Comparison of ENCODE assay signal across 8 cellular contexts in genomic region chr9:34500623-34501267, GRCh38. TPM values are rescaled to one million over a fixed set of nuclear protein-coding genes. Genes with fewer than 3 reads are reported as not detected.
DNase-seq lines count a peak whose midpoint lies in the region; ATAC-seq and TF ChIP-seq lines count a peak whose summit lies in the region.

No MANE protein-coding gene starts in this region.

- H3K27ac ChIP-seq in DND-41 (ENCODE audit: low read length) (no peak overlapping the region), left ventricle myocardium inferior (replicated peaks) (no peak overlapping the region), gastrocnemius medialis (no peak overlapping the region)

- intact Hi-C loops in left ventricle myocardium inferior (cut with micrococcal nuclease), result loop anchor here (5.0 to 10.0 kb wide), 2 partner anchors 63 to 96 kb away; no protein-coding TSS in a partner anchor
- intact Hi-C loops in gastrocnemius medialis (cut with DNase I; ENCODE audit: low total_unique reads), result loop anchor here (1.0 to 5.0 kb wide), 5 partner anchors 48 to 168 kb away; no protein-coding TSS in a partner anchor

- no peak overlapping the region for H3K9ac ChIP-seq in DND-41 (ENCODE audit: low read depth, low read length)

- no peaks in the 10 kb centered on the region for H3K36me3 ChIP-seq in DND-41 (ENCODE audit: insufficient read depth, low read length)
- H3K36me3 ChIP-seq in left ventricle myocardium inferior, result no peaks in the 10 kb centered on the region
- no peaks in the 10 kb centered on the region for H3K36me3 ChIP-seq in gastrocnemius medialis

- peak; percentile 82 for ATAC-seq in DND-41 (ENCODE audit: insufficient read depth, low read depth)
- ATAC-seq in gastrocnemius medialis, result peak; percentile 61 to 82
- no peak for ATAC-seq in GM18519 (IDR thresholded peaks at IDR 0.05; ENCODE audit: low FRiP score, unreplicated experiment)
- ATAC-seq in HG02623 (IDR thresholded peaks at IDR 0.05; ENCODE audit: unreplicated experiment), result no peak

- peak; percentile 67 for DNase-seq in DND-41
- DNase-seq in Jurkat, Clone E6-1 (ENCODE audit: low read depth, low spot score), result peak; percentile 34
- peak; percentile 34 for DNase-seq in SKM-1 (lab: John Stamatoyannopoulos, UW; ENCODE audit: unreplicated experiment)
- DNase-seq in activated naive CD4-positive, alpha-beta T cell treated with anti-CD3 and anti-CD28 coated beads, Interleukin-2, amount 50 U/mL, for 16 hours, result peak; percentile 79
- DNase-seq in left ventricle myocardium inferior, result peak; percentile 48
- peak; percentile 27 to 53 for DNase-seq in gastrocnemius medialis

- no peaks in the 10 kb centered on the region for H3K9me3 ChIP-seq in DND-41 (ENCODE audit: insufficient read depth, low read length, severe bottlenecking)
- H3K9me3 ChIP-seq in left ventricle myocardium inferior (replicated peaks), result no peaks in the 10 kb centered on the region
- no peaks in the 10 kb centered on the region for H3K9me3 ChIP-seq in gastrocnemius medialis

- in situ Hi-C loops in gastrocnemius medialis (cut with MboI; ENCODE audit: low sequenced_read_pairs in 4 of 4), result loop anchor here in 2 of 4 donors (5.0 to 25.0 kb wide), 2 partner anchors 93 to 112 kb away; partner anchors contain the start of genes DCTN3 (in 1 of the 2) and RPP25L (in 1 of the 2)

- H2AFZ ChIP-seq in DND-41 (ENCODE audit: low read depth, low read length), result no peak overlapping the region

- peak; percentile 96 for TF ChIP-seq CTCF in DND-41 (IDR thresholded peaks at IDR 0.05; ENCODE audit: borderline replicate concordance, extremely low read depth, low read length, poor library complexity, severe bottlenecking)
- TF ChIP-seq CTCF in left ventricle myocardium inferior (IDR thresholded peaks at IDR 0.05; ENCODE audit: borderline replicate concordance), result peak; percentile 99
- TF ChIP-seq CTCF in gastrocnemius medialis (IDR thresholded peaks at IDR 0.05 in 4 of 5, conservative IDR thresholded peaks at IDR 0.05 in 1 of 5), result peak; percentile 90 to 98 (median 97)

- H3K79me2 ChIP-seq in DND-41 (ENCODE audit: insufficient read depth, low read length), result no peaks in the 10 kb centered on the region

- H4K20me1 ChIP-seq in DND-41 (ENCODE audit: insufficient read depth, low read length), result no peaks in the 10 kb centered on the region; the same call in 1 of the 2 replicates

- H3K4me1 ChIP-seq in DND-41 (ENCODE audit: insufficient read depth, low read length) (no peaks in the 10 kb centered on the region), left ventricle myocardium inferior (peaks cover 15% of the 10 kb centered on the region), gastrocnemius medialis (no peaks in the 10 kb centered on the region)

- no peak for TF ChIP-seq POLR2A in gastrocnemius medialis (IDR thresholded peaks at IDR 0.05)

- no peak overlapping the region for H3K4me2 ChIP-seq in DND-41 (ENCODE audit: insufficient read depth, low read length)

- H3K4me3 ChIP-seq in DND-41 (ENCODE audit: low read depth in 1 of 2, low read length in 2 of 2) (no peak overlapping the region), left ventricle myocardium inferior (no peak overlapping the region), gastrocnemius medialis (no peak overlapping the region)
- H3K4me3 ChIP-seq in Jurkat, Clone E6-1 (ENCODE audit: low read length), result no peak overlapping the region

- H3K27me3 ChIP-seq in DND-41 (ENCODE audit: insufficient read depth, low read length, poor library complexity) (peaks cover 6% of the 10 kb centered on the region), left ventricle myocardium inferior (ENCODE audit: low read depth) (peaks cover under 1% of the 10 kb centered on the region), gastrocnemius medialis (no peaks in the 10 kb centered on the region)

RNA-seq across cellular contexts. Expression of gene ENHO, which starts 22.0 kb away (rescaled TPM):
- polyA plus RNA-seq in Jurkat, Clone E6-1 (2012; ENCODE audit: insufficient read depth, insufficient read length), result 5.4 TPM
- total RNA-seq in left ventricle myocardium inferior (not detected), gastrocnemius medialis (under 1 TPM in 1 of 4 donors, not detected in 3; 0.65 TPM)

RNA-seq across cellular contexts. Expression of gene DNAI1, which starts 42.1 kb away (rescaled TPM):
- polyA plus RNA-seq in Jurkat, Clone E6-1 (2012; ENCODE audit: insufficient read depth, insufficient read length), result 0.54 TPM
- not detected for total RNA-seq in left ventricle myocardium inferior
- under 1 TPM in 1 of 4 donors, not detected in 3; 0.49 TPM for total RNA-seq in gastrocnemius medialis

RNA-seq across cellular contexts. Expression of gene FAM219A, which starts 42.4 kb away (rescaled TPM):
- polyA plus RNA-seq in Jurkat, Clone E6-1 (2012; ENCODE audit: insufficient read depth, insufficient read length), result 15.1 TPM
- total RNA-seq in left ventricle myocardium inferior (22.9 TPM), gastrocnemius medialis (10 to 100 TPM; 29.5 to 58.4 (median 41.8) TPM)

Comparison
In these comparisons a context has a peak if more than half of its experiments do, and no peak if none do; other contexts are left out.
1. ATAC-seq: peak in DND-41 (single experiment) and gastrocnemius medialis (2 of 2); none in GM18519 (single experiment) and HG02623 (single experiment).
2. Peak in every context shown above with its lines, with median percentiles within 50 percentile points of each other: DNase-seq and CTCF ChIP-seq.